In genomic region chr13:110869805-110870706, GRCh38 we compare ENCODE assay signal across 9 cellular contexts. TPM values are rescaled to one million over a fixed set of nuclear protein-coding genes. Genes with fewer than 3 reads are reported as not detected.
DNase-seq lines count a peak whose midpoint lies in the region; ATAC-seq and TF ChIP-seq lines count a peak whose summit lies in the region.
"Had no signal": no experiment of that assay in that cellular context is flagged by ENCODE, and none has a peak within 500 bp of the region (broad histone marks: within the 10 kb centered on the region; RNA-seq: fewer than 3 reads in every experiment).

No MANE protein-coding gene starts in this region.

- H3K36me3 ChIP-seq in esophagus (ENCODE audit: control insufficient read depth in 2 of 2, insufficient read depth in 2 of 2, low read length in 1 of 2) (no peaks in the 10 kb centered on the region), mucosa of rectum (ENCODE audit: control insufficient read depth in 2 of 2, insufficient read depth in 2 of 2, low read length in 2 of 2) (no peaks in the 10 kb centered on the region), upper lobe of left lung (no peaks in the 10 kb centered on the region)
- H3K36me3 ChIP-seq: HAP-1 had no signal

- H3K27me3 Mint-ChIP-seq in T-cell = peaks cover 44 to 53% of the 10 kb centered on the region in 2 donors

- POLR2A ChIA-PET in AG04450 (lab: Yijun Ruan, JAX) = interaction anchor here (0.5 to 1.8 kb wide), 5 partner anchors 45 to 428 kb away, joined by 3 to 19 read pairs (median 9); partner anchors contain the start of gene ANKRD10
- POLR2A ChIA-PET in T-cell (lab: Charles Lee) = no interaction called here

- TF ChIP-seq CTCF in AG04450 (IDR thresholded peaks at IDR 0.05; ENCODE audit: low read depth, low read length) (no peak), upper lobe of left lung (IDR thresholded peaks at IDR 0.05) (peak in 4 of 6 experiments; percentile 13 to 49 (median 33))

- peak in 2 of 4 donors; percentile 81 to 91 for TF ChIP-seq EP300 in upper lobe of left lung (IDR thresholded peaks at IDR 0.05)

- H3K9me3 ChIP-seq in AG04450 (ENCODE audit: control insufficient read depth, insufficient read depth, low read length) = peaks cover 21% of the 10 kb centered on the region
- peaks cover 0 to 3% of the 10 kb centered on the region in 2 donors for H3K9me3 ChIP-seq in esophagus (ENCODE audit: control insufficient read depth in 2 of 2, insufficient read depth in 1 of 2, low read depth in 1 of 2, low read length in 1 of 2)
- H3K9me3 ChIP-seq in mucosa of rectum (ENCODE audit: control insufficient read depth in 2 of 2, low read length in 2 of 2) = no peaks in the 10 kb centered on the region
- H3K9me3 ChIP-seq in upper lobe of left lung = no peaks in the 10 kb centered on the region
- H3K9me3 ChIP-seq: HAP-1 had no signal

- H3K36me3 Mint-ChIP-seq in T-cell = no peaks in the 10 kb centered on the region

- H3K4me3 Mint-ChIP-seq in T-cell = peak overlapping the region in 2 of 3 donors; percentile 10 to 64

- CTCF ChIA-PET in AG04450 (lab: Charles Lee) = interaction anchor here (0.6 to 1.2 kb wide), 4 partner anchors 9 to 16 kb away, joined by 3 to 4 read pairs (median 4); no protein-coding TSS in a partner anchor
- CTCF ChIA-PET in T-cell (lab: Charles Lee) = no interaction called here

- ATAC-seq in T-cell (replicated peaks in 1 of 4) (no peak), upper lobe of left lung (ENCODE audit: low FRiP score in 2 of 2) (peak; percentile 89 to 92), HG02642 (IDR thresholded peaks at IDR 0.05; ENCODE audit: poor library complexity, unreplicated experiment) (no peak)

- peaks cover 2 to 38% of the 10 kb centered on the region in 2 donors for H3K4me1 ChIP-seq in esophagus (ENCODE audit: control insufficient read depth in 2 of 2, insufficient read depth in 2 of 2, low read length in 1 of 2)
- H3K4me1 ChIP-seq in mucosa of rectum (ENCODE audit: control insufficient read depth in 2 of 2, insufficient read depth in 2 of 2, low read length in 2 of 2) = peaks cover 12% of the 10 kb centered on the region in 2 donors
- peaks cover 9 to 22% (median 13%) of the 10 kb centered on the region in 4 donors for H3K4me1 ChIP-seq in upper lobe of left lung

- H3K27ac ChIP-seq in AG04450 (ENCODE audit: low read depth, low read length) (peak overlapping the region; percentile 94), esophagus (ENCODE audit: low read depth in 2 of 2, low read length in 1 of 2) (peak overlapping the region; percentile 78 to 84), mucosa of rectum (ENCODE audit: low read depth in 2 of 2, low read length in 2 of 2) (peak overlapping the region; percentile 43 to 62), upper lobe of left lung (peak overlapping the region; percentile 77 to 92 (median 88))

- H3K4me3 ChIP-seq in AG04450 (ENCODE audit: low read depth, low read length) (peak overlapping the region; percentile 55), esophagus (ENCODE audit: low read depth in 1 of 2, low read length in 2 of 2) (peak overlapping the region in 1 of 2 donors; percentile 12), mucosa of rectum (ENCODE audit: low read length in 2 of 2) (peak overlapping the region; percentile 44 to 68), upper lobe of left lung (peak overlapping the region in 3 of 4 donors; percentile 20 to 45 (median 42))
- H3K4me3 ChIP-seq: HAP-1 had no signal

- H3K9ac ChIP-seq in mucosa of rectum (ENCODE audit: low read depth in 1 of 2, low read length in 2 of 2) = no peak overlapping the region

- H3K27ac Mint-ChIP-seq in T-cell = no peak overlapping the region

- TF ChIP-seq POLR2A in upper lobe of left lung (IDR thresholded peaks at IDR 0.05) = peak in 2 of 4 donors; percentile 7 to 35

- DNase-seq in AG04450 (ENCODE audit: low read depth, low spot score) = peak; percentile 99
- peak; percentile 100 for DNase-seq in HCEC 1CT
- DNase-seq in T-cell = no peak
- DNase-seq in upper lobe of left lung = peak; percentile 78 to 89
- DNase-seq in DMS114 treated with DMSO at 0.1 percent for 48 hours (lab: John Stamatoyannopoulos, UW; ENCODE audit: unreplicated experiment) = no peak

- H3K9me3 Mint-ChIP-seq in T-cell = no peaks in the 10 kb centered on the region

- H3K4me1 Mint-ChIP-seq in T-cell = peaks cover 4 to 11% (median 5%) of the 10 kb centered on the region in 3 donors

- 15 to 25% methylated on average over 34 of the region's 34 CpGs for WGBS in esophagus, 2 donors
- 22 to 43% methylated on average over 16 to 34 of the region's 34 CpGs for WGBS in upper lobe of left lung, 2 donors

- H3K27me3 ChIP-seq in AG04450 (ENCODE audit: control insufficient read depth, insufficient read depth, low read length) = no peaks in the 10 kb centered on the region
- no peaks in the 10 kb centered on the region for H3K27me3 ChIP-seq in esophagus (ENCODE audit: control insufficient read depth in 1 of 2, insufficient read depth in 2 of 2, low read length in 2 of 2)
- peaks cover 11 to 12% of the 10 kb centered on the region in 2 donors for H3K27me3 ChIP-seq in mucosa of rectum (ENCODE audit: control insufficient read depth in 2 of 2, insufficient read depth in 2 of 2, low read length in 2 of 2)
- H3K27me3 ChIP-seq in upper lobe of left lung = no peaks in the 10 kb centered on the region

RNA-seq across cellular contexts. Expression of gene ANKRD10, which starts 44.8 kb away (rescaled TPM):
- polyA plus RNA-seq in AG04450 (2011; rRNA removed) (85.8 and 105 TPM in 2 replicates), esophagus (10 to 100 TPM; 19.7 to 34.4 TPM)
- polyA minus RNA-seq in AG04450 (2011; rRNA and poly(A)+ RNA removed) = 101 and 113 TPM in 2 replicates
- total RNA-seq in T-cell (100 to 1,000 TPM in 3 of 5 donors, 10 to 100 TPM in 2; 93.7 to 133 (median 104) TPM), upper lobe of left lung (100 to 1,000 TPM in 3 of 6 donors, 10 to 100 TPM in 3; 91.4 to 190 (median 107) TPM)

Comparison
In these comparisons a context has a peak if more than half of its experiments do, and no peak if none do; other contexts are left out.
1. DNase-seq: peak in AG04450 (single experiment), HCEC 1CT (single experiment) and upper lobe of left lung (2 of 2); none in T-cell (0 of 34) and DMS114 treated with DMSO at 0.1 percent for 48 hours (single experiment).
2. ATAC-seq: peak in upper lobe of left lung (2 of 2); none in T-cell (0 of 4) and HG02642 (single experiment).
3. Peak in every context shown above with its lines, with median percentiles within 50 percentile points of each other: H3K27ac ChIP-seq.